In genomic region chr6:159217595-159218275, GRCh38 we compare ENCODE assay signal across 9 cellular contexts. TPM values are rescaled to one million over a fixed set of nuclear protein-coding genes. Genes with fewer than 3 reads are reported as not detected.
DNase-seq lines count a peak whose midpoint lies in the region; ATAC-seq, FAIRE-seq and TF ChIP-seq lines count a peak whose summit lies in the region.
"Had no signal": no experiment of that assay in that cellular context is flagged by ENCODE, and none has a peak within 500 bp of the region (broad histone marks: within the 10 kb centered on the region; RNA-seq: fewer than 3 reads in every experiment).

No MANE protein-coding gene starts in this region.

- POLR2A ChIA-PET in RWPE1 (lab: Yijun Ruan, JAX; ENCODE audit: low non-redundant PET): no interaction called here

- WGBS in small intestine, 3 donors: 51 to 59% (median 55%) methylated on average over 17 of the region's 17 CpGs

- ATAC-seq in HG03342 (IDR thresholded peaks at IDR 0.05; ENCODE audit: unreplicated experiment): peak; percentile 77

- no peaks in the 10 kb centered on the region for H3K36me3 ChIP-seq in small intestine (ENCODE audit: control insufficient read depth in 2 of 2, insufficient read depth in 2 of 2, low read length in 2 of 2)

- H3K27me3 ChIP-seq in small intestine (ENCODE audit: control insufficient read depth in 2 of 2, insufficient read depth in 2 of 2, low read length in 2 of 2): peaks cover 2% of the 10 kb centered on the region in 2 donors

- no peaks in the 10 kb centered on the region for H3K9me3 ChIP-seq in small intestine (ENCODE audit: control insufficient read depth, low read depth)

- no peak for FAIRE-seq in small intestine (lab: Jason Lieb, UNC)

- H3K27ac ChIP-seq in RWPE1 (no peak overlapping the region), small intestine (ENCODE audit: low read depth in 1 of 2, low read length in 1 of 2) (no peak overlapping the region)
- H3K27ac ChIP-seq: KMS-11 had no signal

- in situ Hi-C loops in GM13977 (cut with MboI; ENCODE audit: low pct_unique_long_range_greater_than_20kb, low sequenced_read_pairs, unreplicated experiment): no loop called here

- CTCF ChIA-PET in RWPE1 (lab: Yijun Ruan, JAX): interaction anchor here (0.6 to 1.4 kb wide), 7 partner anchors 35 to 437 kb away, joined by 3 to 11 read pairs (median 4); no protein-coding TSS in a partner anchor

- TF ChIP-seq CTCF in GM13977 (IDR thresholded peaks at IDR 0.05; ENCODE audit: extremely low read depth, insufficient read depth, missing control alignments) (peak; percentile 57), RWPE1 (conservative IDR thresholded peaks at IDR 0.05; ENCODE audit: low read depth) (no peak)

- no peak overlapping the region for H3K4me3 ChIP-seq in small intestine (ENCODE audit: low read depth in 1 of 2, low read length in 2 of 2)

- peak; percentile 60 for DNase-seq in Ammon's horn (ENCODE audit: low spot score)
- DNase-seq in GM13977 (ENCODE audit: low spot score): peak; percentile 70
- DNase-seq in RWPE1 (ENCODE audit: low spot score): peak; percentile 36
- peak; percentile 6 for DNase-seq in globus pallidus (ENCODE audit: low spot score)
- peak; percentile 4 for DNase-seq in small intestine
- no peak for DNase-seq in MV-4-11 (lab: John Stamatoyannopoulos, UW)
- no peak for DNase-seq in NCI-H1436 treated with DMSO at 0.1 percent for 48 hours (lab: John Stamatoyannopoulos, UW)

- H3K4me1 ChIP-seq in small intestine (ENCODE audit: control insufficient read depth in 2 of 2, insufficient read depth in 1 of 2, low read depth in 1 of 2, low read length in 1 of 2): no peaks in the 10 kb centered on the region

RNA-seq across cellular contexts. Expression of gene FNDC1, which starts 48.5 kb away (rescaled TPM):
- under 1 TPM in 2 of 3 donors, not detected in 1; 0.27 to 0.28 TPM for polyA plus RNA-seq in small intestine

Comparison
In these comparisons a context has a peak if more than half of its experiments do, and no peak if none do; other contexts are left out.
1. DNase-seq: peak in Ammon's horn (single experiment), GM13977 (single experiment), RWPE1 (single experiment), globus pallidus (single experiment) and small intestine (single experiment); none in MV-4-11 (single experiment) and NCI-H1436 treated with DMSO at 0.1 percent for 48 hours (single experiment).